Comparison of ENCODE assay signal across 1 cellular context in genomic region chr4:74516321-74516720, GRCh38.
TF ChIP-seq lines count a peak whose summit lies in the region.

No MANE protein-coding gene starts in this region.

TF ChIP-seq in HepG2, 621 proteins besides CTCF, POLR2A, EP300 and RAD21 (continued from another document):
- TF ChIP-seq, protein P1, sequence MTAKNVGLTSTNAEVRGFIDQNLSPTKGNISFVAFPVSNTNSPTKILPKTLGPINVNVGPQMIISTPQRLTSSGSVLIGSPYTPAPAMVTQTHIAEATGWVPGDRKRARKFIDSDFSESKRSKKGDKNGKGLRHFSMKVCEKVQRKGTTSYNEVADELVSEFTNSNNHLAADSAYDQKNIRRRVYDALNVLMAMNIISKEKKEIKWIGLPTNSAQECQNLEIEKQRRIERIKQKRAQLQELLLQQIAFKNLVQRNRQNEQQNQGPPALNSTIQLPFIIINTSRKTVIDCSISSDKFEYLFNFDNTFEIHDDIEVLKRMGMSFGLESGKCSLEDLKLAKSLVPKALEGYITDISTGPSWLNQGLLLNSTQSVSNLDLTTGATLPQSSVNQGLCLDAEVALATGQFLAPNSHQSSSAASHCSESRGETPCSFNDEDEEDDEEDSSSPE (CRISPR knock-in tag; IDR thresholded peaks at IDR 0.05) = no peak
- TF ChIP-seq ZBTB21 (CRISPR knock-in tag; IDR thresholded peaks at IDR 0.05) = no peak
- no peak for TF ChIP-seq ZNF776 (CRISPR knock-in tag; IDR thresholded peaks at IDR 0.05)
- TF ChIP-seq HOMEZ (CRISPR knock-in tag; IDR thresholded peaks at IDR 0.05; ENCODE audit: low read depth) = no peak
- no peak for TF ChIP-seq ZNF124 (CRISPR knock-in tag; IDR thresholded peaks at IDR 0.05)
- no peak for TF ChIP-seq ZMYM3 (CRISPR knock-in tag; IDR thresholded peaks at IDR 0.05)
- TF ChIP-seq GRHL1 (CRISPR knock-in tag; conservative IDR thresholded peaks at IDR 0.05) = no peak
- TF ChIP-seq PATZ1 (CRISPR knock-in tag; IDR thresholded peaks at IDR 0.05) = no peak
